In the genomic region with DNA sequence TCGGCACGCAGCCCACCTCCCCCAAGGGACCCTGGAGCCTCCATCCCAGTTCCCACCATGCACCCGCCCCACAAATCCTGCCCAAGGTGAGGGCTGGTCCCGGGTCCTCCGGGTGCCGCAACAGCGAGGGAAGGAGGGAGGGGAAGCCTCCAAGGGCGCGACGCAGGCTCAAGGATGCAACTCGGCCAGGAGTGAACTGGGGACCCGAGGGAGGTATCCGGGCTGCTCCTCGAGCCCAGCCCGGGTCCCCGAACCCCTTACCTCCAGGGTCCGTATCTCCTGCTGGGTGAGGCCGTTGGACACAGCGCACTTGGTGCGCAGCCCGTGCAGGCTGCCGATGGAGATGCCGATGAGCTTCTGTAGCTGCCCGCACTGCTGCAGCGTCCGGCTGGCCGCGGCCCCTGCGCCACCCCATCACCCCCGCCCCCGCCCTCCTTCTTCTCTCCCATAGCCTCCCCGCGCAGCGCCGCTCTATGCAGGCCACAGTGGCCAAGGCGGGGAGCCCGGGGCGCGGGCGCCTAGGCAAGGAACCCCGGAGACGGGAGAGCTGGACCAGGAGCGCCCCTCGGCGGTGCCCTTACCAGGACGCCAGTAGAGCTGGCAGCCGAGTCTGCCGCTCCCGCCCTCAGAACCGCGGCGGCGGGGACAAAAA, we compare ENCODE assay signal across 8 cellular contexts.
DNase-seq lines count a peak whose midpoint lies in the region; ATAC-seq and TF ChIP-seq lines count a peak whose summit lies in the region.

No MANE protein-coding gene starts in this region.

- H3K36me3 ChIP-seq in WERI-Rb-1 (no peaks in the 10 kb centered on the region), iPS-18a (ENCODE audit: control insufficient read depth, low read depth, low read length) (no peaks in the 10 kb centered on the region), stomach (no peaks in the 10 kb centered on the region)

- TF ChIP-seq EP300 in stomach (IDR thresholded peaks at IDR 0.05) = no peak

- H3K9me3 ChIP-seq in WERI-Rb-1 (ENCODE audit: severe bottlenecking) = no peaks in the 10 kb centered on the region
- H3K9me3 ChIP-seq in iPS-18a (ENCODE audit: control insufficient read depth, low read depth, low read length) = no peaks in the 10 kb centered on the region
- no peaks in the 10 kb centered on the region for H3K9me3 ChIP-seq in stomach

- peak overlapping the region; percentile 47 for H3K4me3 Mint-ChIP-seq in activated T-cell treated with anti-CD3 and anti-CD28 coated beads, Interleukin-2, amount 50 U/mL, for 4 hours

- TF ChIP-seq CTCF in WERI-Rb-1 (IDR thresholded peaks at IDR 0.05; ENCODE audit: low read depth, low read length) (peak; percentile 50), stomach (IDR thresholded peaks at IDR 0.05) (no peak)

- H3K27ac ChIP-seq in WERI-Rb-1 = peak overlapping the region; percentile 61
- no peak overlapping the region for H3K27ac ChIP-seq in iPS-18a (ENCODE audit: low read length)
- H3K27ac ChIP-seq in stomach = peak overlapping the region in 1 of 5 donors; percentile 29

- H3K27me3 Mint-ChIP-seq in activated T-cell treated with anti-CD3 and anti-CD28 coated beads, Interleukin-2, amount 50 U/mL, for 4 hours (ENCODE audit: low read depth) = peaks cover 32% of the 10 kb centered on the region

- WGBS in stomach, 5 donors = 5 to 13% (median 8%) methylated on average over 8 to 53 of the region's 53 CpGs

- H3K9ac ChIP-seq in iPS-18a (ENCODE audit: low read length) = peak overlapping the region; percentile 54

- H3K4me1 Mint-ChIP-seq in activated T-cell treated with anti-CD3 and anti-CD28 coated beads, Interleukin-2, amount 50 U/mL, for 4 hours (ENCODE audit: low read depth) = peaks cover 3% of the 10 kb centered on the region

- H3K27me3 ChIP-seq in WERI-Rb-1 (ENCODE audit: insufficient read depth, low read depth, severe bottlenecking) = no peaks in the 10 kb centered on the region
- H3K27me3 ChIP-seq in iPS-18a (ENCODE audit: control insufficient read depth, insufficient read depth, low read length) = peaks cover 25% of the 10 kb centered on the region
- peaks cover 0 to 48% (median 28%) of the 10 kb centered on the region in 3 donors for H3K27me3 ChIP-seq in stomach

- H3K4me1 ChIP-seq in iPS-18a (ENCODE audit: control insufficient read depth, low read depth, low read length) (no peaks in the 10 kb centered on the region), stomach (peaks cover 4 to 15% (median 13%) of the 10 kb centered on the region in 4 donors)

- no peaks in the 10 kb centered on the region for H3K9me3 Mint-ChIP-seq in activated T-cell treated with anti-CD3 and anti-CD28 coated beads, Interleukin-2, amount 50 U/mL, for 4 hours

- DNase-seq in activated T-cell treated with anti-CD3 and anti-CD28 coated beads, Interleukin-2, amount 50 U/mL, for 4 hours = no peak
- DNase-seq in activated T-cell treated with anti-CD3 and anti-CD28 coated beads, Interleukin-2, amount 50 U/mL, for 1 hour = no peak
- DNase-seq in WERI-Rb-1 (peak; percentile 82), stomach (no peak)

- no peak for TF ChIP-seq POLR2A in stomach (IDR thresholded peaks at IDR 0.05)
- no peak for TF ChIP-seq POLR2A in GM18505 (IDR thresholded peaks at IDR 0.05; ENCODE audit: borderline replicate concordance, extremely low read depth, insufficient read depth, insufficient read length)

- intact Hi-C loops in stomach (cut with DNase I; ENCODE audit: low total_unique reads) = no loop called here

- no peaks in the 10 kb centered on the region for H3K36me3 Mint-ChIP-seq in activated T-cell treated with anti-CD3 and anti-CD28 coated beads, Interleukin-2, amount 50 U/mL, for 4 hours (ENCODE audit: insufficient read depth)

- H3K4me3 ChIP-seq in WERI-Rb-1 (ENCODE audit: low read depth, low read length) (peak overlapping the region; percentile 74), iPS-18a (ENCODE audit: low read length) (peak overlapping the region; percentile 66), stomach (peak overlapping the region; percentile 42 to 57 (median 50))

- no peak for ATAC-seq in activated T-cell treated with anti-CD3 and anti-CD28 coated beads, Interleukin-2, amount 50 U/mL, for 4 hours
- no peak for ATAC-seq in GM18505 (IDR thresholded peaks at IDR 0.05; ENCODE audit: unreplicated experiment)
- no peak for ATAC-seq in GM21360 (IDR thresholded peaks at IDR 0.05; ENCODE audit: unreplicated experiment)
- ATAC-seq in HG03159 (IDR thresholded peaks at IDR 0.05; ENCODE audit: unreplicated experiment) = no peak
